In genomic region chr19:29212614-29213573, GRCh38 we compare ENCODE assay signal across 8 cellular contexts. TPM values are rescaled to one million over a fixed set of nuclear protein-coding genes. Genes with fewer than 3 reads are reported as not detected.
DNase-seq lines count a peak whose midpoint lies in the region; ATAC-seq lines count a peak whose summit lies in the region.

UQCRFS1 (minus strand) TSS chr19:29213151; CDS start chr19:29213118, 33 bp downstream.

- DNase-seq in CD1c-positive myeloid dendritic cell (ENCODE audit: extremely low spot score) (peak; percentile 97), NCI-H748 treated with DMSO at 0.1 percent for 48 hours (lab: John Stamatoyannopoulos, UW) (peak; percentile 90), dedifferentiated amniotic fluid mesenchymal stem cell (ENCODE audit: extremely low spot score) (peak; percentile 91), left lobe of liver (ENCODE audit: low spot score) (peak; percentile 96)
- peak; percentile 92 for DNase-seq in activated CD4-positive, alpha-beta T cell treated with anti-CD3 and anti-CD28 coated beads, Interleukin-2, amount 50 U/mL, for 24 hours (ENCODE audit: low read depth in 1 of 2, low spot score in 1 of 2)
- peak; percentile 97 for DNase-seq in stimulated activated CD4-positive, alpha-beta T cell treated with anti-CD3 and anti-CD28 coated beads, Interleukin-2, amount 100 ng/mL, for 24 hours

- ATAC-seq in GM19397 (IDR thresholded peaks at IDR 0.05; ENCODE audit: unreplicated experiment) (peak; percentile 98), HG03565 (IDR thresholded peaks at IDR 0.05; ENCODE audit: unreplicated experiment) (peak; percentile 93), left lobe of liver (peak; percentile 97)

RNA-seq across cellular contexts. Expression of gene UQCRFS1, which starts in this region (rescaled TPM):
- 26.9 TPM for total RNA-seq in left lobe of liver

Comparison
In these comparisons a context has a peak if more than half of its experiments do, and no peak if none do; other contexts are left out.
1. Peak in every context shown above with its lines: DNase-seq and ATAC-seq.